8 cellular contexts compared by ENCODE assay signal in genomic region chr19:33176670-33177416, GRCh38. TPM values are rescaled to one million over a fixed set of nuclear protein-coding genes. Genes with fewer than 3 reads are reported as not detected.
A peak's percentile ranks its signal among the peaks of the same experiment; 100 is the strongest.
DNase-seq lines count a peak whose midpoint lies in the region; ATAC-seq and TF ChIP-seq lines count a peak whose summit lies in the region.

No MANE protein-coding gene starts in this region.

- peak; percentile 86 for ATAC-seq in activated CD8-positive, alpha-beta memory T cell treated with anti-CD3 and anti-CD28 coated beads, Interleukin-2, amount 10 ng/mL, durations not matched to agents 7 days and 5 days

- H3K4me1 ChIP-seq in endodermal cell (ENCODE audit: control insufficient read depth, insufficient read depth, low read length), result peaks cover 7% of the 10 kb centered on the region

- DNase-seq in COR-L47 (lab: John Stamatoyannopoulos, UW), result peak; percentile 98
- peak; percentile 98 for DNase-seq in GM20000 (ENCODE audit: low spot score)
- peak; percentile 100 for DNase-seq in HT-29 (ENCODE audit: low spot score)
- peak; percentile 99 for DNase-seq in NOMO-1 (lab: John Stamatoyannopoulos, UW; ENCODE audit: unreplicated experiment in 2 of 2)
- DNase-seq in activated CD8-positive, alpha-beta memory T cell treated with anti-CD3 and anti-CD28 coated beads, Interleukin-2, amount 10 ng/mL, durations not matched to agents 7 days and 5 days, result peak; percentile 97
- DNase-seq in endodermal cell, result peak; percentile 99
- peak; percentile 99 for DNase-seq in mesenteric fat pad (ENCODE audit: low spot score)
- DNase-seq in stimulated activated CD8-positive, alpha-beta memory T cell treated with anti-CD3 and anti-CD28 coated beads, Interleukin-15, amount 100 ng/mL, for 24 hours (ENCODE audit: low read depth), result peak; percentile 92

- H3K4me3 Mint-ChIP-seq in activated CD8-positive, alpha-beta memory T cell treated with anti-CD3 and anti-CD28 coated beads, Interleukin-2, amount 10 ng/mL, durations not matched to agents 7 days and 5 days, result peak overlapping the region; percentile 99
- peak overlapping the region; percentile 91 for H3K4me3 Mint-ChIP-seq in endodermal cell

- peak overlapping the region; percentile 95 for H3K4me3 ChIP-seq in endodermal cell (ENCODE audit: low read length)

- H3K27ac Mint-ChIP-seq in activated CD8-positive, alpha-beta memory T cell treated with anti-CD3 and anti-CD28 coated beads, Interleukin-2, amount 10 ng/mL, durations not matched to agents 7 days and 5 days, result peak overlapping the region; percentile 93
- H3K27ac Mint-ChIP-seq in endodermal cell, result peak overlapping the region; percentile 95

- H3K27me3 Mint-ChIP-seq in activated CD8-positive, alpha-beta memory T cell treated with anti-CD3 and anti-CD28 coated beads, Interleukin-2, amount 10 ng/mL, durations not matched to agents 7 days and 5 days, result peaks cover 5% of the 10 kb centered on the region
- peaks cover 9% of the 10 kb centered on the region for H3K27me3 Mint-ChIP-seq in endodermal cell (ENCODE audit: insufficient read depth)

- H3K27me3 ChIP-seq in endodermal cell (ENCODE audit: control insufficient read depth, insufficient read depth, low read length, poor library complexity, severe bottlenecking), result peaks cover 4% of the 10 kb centered on the region

- 0 to 1% methylated on average over 42 to 65 of the region's 65 CpGs for WGBS in endodermal cell (ENCODE audit: insufficient coverage in 1 of 2, insufficient read length in 1 of 2), 2 experiments

- CTCF ChIA-PET in activated CD8-positive, alpha-beta memory T cell treated with anti-CD3 and anti-CD28 coated beads, Interleukin-2, amount 10 ng/mL, durations not matched to agents 7 days and 5 days (lab: Charles Lee), result interaction anchor here (0.8 to 5.3 kb wide), 22 partner anchors 7 to 620 kb away, joined by 3 to 112 read pairs (median 5); no protein-coding TSS in a partner anchor

- H3K9me3 ChIP-seq in endodermal cell (ENCODE audit: control insufficient read depth, low read length), result no peaks in the 10 kb centered on the region

- peaks cover 27% of the 10 kb centered on the region for H3K4me1 Mint-ChIP-seq in activated CD8-positive, alpha-beta memory T cell treated with anti-CD3 and anti-CD28 coated beads, Interleukin-2, amount 10 ng/mL, durations not matched to agents 7 days and 5 days
- H3K4me1 Mint-ChIP-seq in endodermal cell, result peaks cover 14% of the 10 kb centered on the region

- H3K36me3 Mint-ChIP-seq in activated CD8-positive, alpha-beta memory T cell treated with anti-CD3 and anti-CD28 coated beads, Interleukin-2, amount 10 ng/mL, durations not matched to agents 7 days and 5 days, result peaks cover 5% of the 10 kb centered on the region
- peaks cover 4% of the 10 kb centered on the region for H3K36me3 Mint-ChIP-seq in endodermal cell (ENCODE audit: low read depth)

- H3K36me3 ChIP-seq in endodermal cell (ENCODE audit: control insufficient read depth, insufficient read depth, low read length), result no peaks in the 10 kb centered on the region

- peak overlapping the region; percentile 95 for H3K27ac ChIP-seq in endodermal cell (ENCODE audit: low read depth, low read length)

- H3K9ac ChIP-seq in endodermal cell (ENCODE audit: extremely low read depth, low read length, poor library complexity, severe bottlenecking), result peak overlapping the region; percentile 83

- TF ChIP-seq CTCF in GM20000 (IDR thresholded peaks at IDR 0.05; ENCODE audit: extremely low read depth, missing control alignments) (no peak), endodermal cell (conservative IDR thresholded peaks at IDR 0.05) (peak; percentile 55)

- H3K9me3 Mint-ChIP-seq in activated CD8-positive, alpha-beta memory T cell treated with anti-CD3 and anti-CD28 coated beads, Interleukin-2, amount 10 ng/mL, durations not matched to agents 7 days and 5 days (ENCODE audit: low read depth), result no peaks in the 10 kb centered on the region
- no peaks in the 10 kb centered on the region for H3K9me3 Mint-ChIP-seq in endodermal cell

RNA-seq across cellular contexts. Expression of gene LRP3, which starts 17.3 kb away (rescaled TPM):
- total RNA-seq in HT-29 (2014; rRNA removed; shearing (Covaris generic)), result not detected in 2 replicates
- under 1 TPM in 1 of 2 experiments, not detected in 1; 0.30 TPM for total RNA-seq in activated CD8-positive, alpha-beta memory T cell treated with anti-CD3 and anti-CD28 coated beads, Interleukin-2, amount 10 ng/mL, durations not matched to agents 7 days and 5 days
- total RNA-seq in endodermal cell (10 to 100 TPM; 21.2 to 34.4 TPM), mesenteric fat pad (43.3 TPM)
- polyA plus RNA-seq in endodermal cell (2013, experiment 1 of 2), result 34.1 TPM
- 28.8 TPM for polyA plus RNA-seq in endodermal cell (2013, experiment 2 of 2)

RNA-seq across cellular contexts. Expression of gene WDR88, which starts 44.9 kb away (rescaled TPM):
- total RNA-seq in HT-29 (2014; rRNA removed; shearing (Covaris generic)), result not detected in 2 replicates
- not detected for total RNA-seq in activated CD8-positive, alpha-beta memory T cell treated with anti-CD3 and anti-CD28 coated beads, Interleukin-2, amount 10 ng/mL, durations not matched to agents 7 days and 5 days
- total RNA-seq in endodermal cell (not detected), mesenteric fat pad (not detected)
- not detected for polyA plus RNA-seq in endodermal cell (2013, experiment 1 of 2)
- polyA plus RNA-seq in endodermal cell (2013, experiment 2 of 2), result not detected

RNA-seq across cellular contexts. Expression of gene SLC7A10, which starts 48.8 kb away (rescaled TPM):
- not detected in 2 replicates for total RNA-seq in HT-29 (2014; rRNA removed; shearing (Covaris generic))
- total RNA-seq in activated CD8-positive, alpha-beta memory T cell treated with anti-CD3 and anti-CD28 coated beads, Interleukin-2, amount 10 ng/mL, durations not matched to agents 7 days and 5 days, result not detected
- under 1 TPM in 1 of 2 donors, not detected in 1; 0.35 TPM for total RNA-seq in endodermal cell
- polyA plus RNA-seq in endodermal cell (2013, experiment 1 of 2), result 1.6 TPM
- polyA plus RNA-seq in endodermal cell (2013, experiment 2 of 2), result 0.95 TPM
- total RNA-seq in mesenteric fat pad, result 24.2 TPM

Comparison
In these comparisons a context has a peak if more than half of its experiments do, and no peak if none do; other contexts are left out.
1. Peak in every context shown above with its lines: DNase-seq, ATAC-seq, H3K4me3 ChIP-seq and H3K27ac ChIP-seq.
2. RNA of gene LRP3, which starts 17.3 kb away (total RNA-seq): 43.3 TPM in mesenteric fat pad (single experiment) and 21.2 to 34.4 TPM in endodermal cell; 0.30 TPM in activated CD8-positive, alpha-beta memory T cell treated with anti-CD3 and anti-CD28 coated beads, Interleukin-2, amount 10 ng/mL, durations not matched to agents 7 days and 5 days and not detected in HT-29; every median in the first group is over 10 times any median in the second.
3. RNA of gene SLC7A10, which starts 48.8 kb away (total RNA-seq): 24.2 TPM in mesenteric fat pad (single experiment); 0.35 TPM in endodermal cell, not detected in HT-29 and not detected in activated CD8-positive, alpha-beta memory T cell treated with anti-CD3 and anti-CD28 coated beads, Interleukin-2, amount 10 ng/mL, durations not matched to agents 7 days and 5 days; every median in the first group is over 10 times any median in the second.